ENCODE assay signal across 23 cellular contexts in genomic region chr5:73630760-73631159, GRCh38. TPM values are rescaled to one million over a fixed set of nuclear protein-coding genes. Genes with fewer than 3 reads are reported as not detected.
"Had no signal": no experiment of that assay in that cellular context is flagged by ENCODE, and none has a peak within 500 bp of the region (broad histone marks: within the 10 kb centered on the region; RNA-seq: fewer than 3 reads in every experiment).

No MANE protein-coding gene starts in this region.

- H3K36me3 ChIP-seq: cardiac muscle cell, gastrocnemius medialis, right atrium auricular region, spleen, tibial nerve had no signal

- DNase-seq: activated CD4-positive, alpha-beta T cell treated with anti-CD3 and anti-CD28 coated beads for 36 hours; activated CD4-positive, CD25-positive, alpha-beta regulatory T cell; activated CD8-positive, alpha-beta memory T cell treated with anti-CD3 and anti-CD28 coated beads, Interleukin-2, amount 10 ng/mL, durations not matched to agents 7 days and 5 days; activated CD8-positive, alpha-beta T cell treated with anti-CD3 and anti-CD28 coated beads, Interleukin-2, amount 10 ng/mL, durations not matched to agents 7 days and 5 days; activated T-cell treated with anti-CD3 and anti-CD28 coated beads, Interleukin-2, amount 50 U/mL, for 48 hours; anterior cingulate cortex; dorsolateral prefrontal cortex; effector memory CD4-positive, alpha-beta T cell; erythroblast; gastrocnemius medialis; glutamatergic neuron; islet precursor cell; left cardiac atrium; naive thymus-derived CD4-positive, alpha-beta T cell; spleen; stimulated activated CD4-positive, alpha-beta T cell treated with anti-CD3 and anti-CD28 coated beads, Interleukin-2, amount 100 ng/mL, for 48 hours; stimulated activated naive CD4-positive, alpha-beta T cell treated with Interleukin-2 at 50 U/mL for 16 hours had no signal

- H3K9ac ChIP-seq: parathyroid adenoma had no signal

- H3K27ac ChIP-seq: cardiac muscle cell, coronary artery, dorsolateral prefrontal cortex, gastrocnemius medialis, parathyroid adenoma, right atrium auricular region, spleen, tibial nerve had no signal

- H3K79me2 ChIP-seq: parathyroid adenoma had no signal

- ATAC-seq: activated CD4-positive, alpha-beta T cell treated with anti-CD3 and anti-CD28 coated beads for 36 hours; activated CD8-positive, alpha-beta memory T cell treated with anti-CD3 and anti-CD28 coated beads, Interleukin-2, amount 10 ng/mL, durations not matched to agents 7 days and 5 days; activated CD8-positive, alpha-beta T cell treated with anti-CD3 and anti-CD28 coated beads, Interleukin-2, amount 10 ng/mL, durations not matched to agents 7 days and 5 days; gastrocnemius medialis; left cardiac atrium; naive thymus-derived CD4-positive, alpha-beta T cell had no signal

- H2AFZ ChIP-seq: parathyroid adenoma had no signal

- H3K4me3 ChIP-seq: cardiac muscle cell, coronary artery, dorsolateral prefrontal cortex, gastrocnemius medialis, right atrium auricular region, spleen, tibial nerve had no signal

- H3K9me3 ChIP-seq: gastrocnemius medialis, right atrium auricular region, spleen, tibial nerve had no signal

- H3K27me3 ChIP-seq: dorsolateral prefrontal cortex, gastrocnemius medialis, right atrium auricular region, tibial nerve had no signal

- H3K4me1 ChIP-seq: parathyroid adenoma had no signal

RNA-seq across cellular contexts. Expression of gene ARHGEF28, which starts 4.8 kb away (rescaled TPM):
- total RNA-seq: activated CD8-positive, alpha-beta memory T cell treated with anti-CD3 and anti-CD28 coated beads, Interleukin-2, amount 10 ng/mL, durations not matched to agents 7 days and 5 days; activated CD8-positive, alpha-beta T cell treated with anti-CD3 and anti-CD28 coated beads, Interleukin-2, amount 10 ng/mL, durations not matched to agents 7 days and 5 days had no signal
- polyA plus RNA-seq: cardiac muscle cell; naive thymus-derived CD4-positive, alpha-beta T cell; neural cell had no signal
